Comparison of ENCODE assay signal across 7 cellular contexts in genomic region chr3:52216585-52217408, GRCh38. TPM values are rescaled to one million over a fixed set of nuclear protein-coding genes. Genes with fewer than 3 reads are reported as not detected.
DNase-seq lines count a peak whose midpoint lies in the region; FAIRE-seq lines count a peak whose summit lies in the region.

No MANE protein-coding gene starts in this region.

- H3K9me3 ChIP-seq in duodenal mucosa (ENCODE audit: control insufficient read depth in 1 of 2, low read length in 2 of 2), result no peaks in the 10 kb centered on the region
- no peaks in the 10 kb centered on the region for H3K9me3 ChIP-seq in muscle layer of colon (ENCODE audit: low read length)

- peaks cover 22 to 40% of the 10 kb centered on the region in 2 donors for H3K36me3 ChIP-seq in duodenal mucosa (ENCODE audit: control insufficient read depth in 1 of 2, insufficient read depth in 2 of 2, low read length in 2 of 2)
- H3K36me3 ChIP-seq in muscle layer of colon (ENCODE audit: insufficient read depth, low read length), result peaks cover 34% of the 10 kb centered on the region

- DNase-seq in Kasumi-1 (lab: John Stamatoyannopoulos, UW), result peak; percentile 22 to 32
- peak; percentile 80 for DNase-seq in activated CD4-positive, alpha-beta T cell treated with anti-CD3 and anti-CD28 coated beads, Interleukin-2, amount 10 ng/mL, durations not matched to agents 24 days and 14 days
- DNase-seq in urothelium cell line (ENCODE audit: low spot score), result peak; percentile 88
- DNase-seq in posterior vena cava (ENCODE audit: low spot score), result no peak
- DNase-seq in KG1 (lab: John Stamatoyannopoulos, UW), result no peak

- peaks cover 47% of the 10 kb centered on the region for H3K4me1 Mint-ChIP-seq in activated CD4-positive, alpha-beta T cell treated with anti-CD3 and anti-CD28 coated beads, Interleukin-2, amount 10 ng/mL, durations not matched to agents 24 days and 14 days

- H3K4me3 Mint-ChIP-seq in activated CD4-positive, alpha-beta T cell treated with anti-CD3 and anti-CD28 coated beads, Interleukin-2, amount 10 ng/mL, durations not matched to agents 24 days and 14 days, result peak overlapping the region; percentile 58

- H3K4me3 ChIP-seq in duodenal mucosa (ENCODE audit: low read depth in 1 of 2, low read length in 2 of 2) (peak overlapping the region; percentile 40 to 48), muscle layer of colon (ENCODE audit: low read depth in 1 of 2, low read length in 2 of 2) (no peak overlapping the region)

- peak overlapping the region; percentile 10 to 46 for H3K9ac ChIP-seq in duodenal mucosa (ENCODE audit: low read depth in 1 of 2, low read length in 2 of 2)
- H3K9ac ChIP-seq in muscle layer of colon (ENCODE audit: low read length), result no peak overlapping the region

- no peaks in the 10 kb centered on the region for H3K27me3 Mint-ChIP-seq in activated CD4-positive, alpha-beta T cell treated with anti-CD3 and anti-CD28 coated beads, Interleukin-2, amount 10 ng/mL, durations not matched to agents 24 days and 14 days

- intact Hi-C loops in activated CD4-positive, alpha-beta T cell treated with anti-CD3 and anti-CD28 coated beads, Interleukin-2, amount 10 ng/mL, durations not matched to agents 24 days and 14 days (cut with micrococcal nuclease), result no loop called here
- intact Hi-C loops in posterior vena cava (cut with DNase I), result no loop called here

- H3K36me3 Mint-ChIP-seq in activated CD4-positive, alpha-beta T cell treated with anti-CD3 and anti-CD28 coated beads, Interleukin-2, amount 10 ng/mL, durations not matched to agents 24 days and 14 days (ENCODE audit: low read depth), result peaks cover 44% of the 10 kb centered on the region

- H3K27ac Mint-ChIP-seq in activated CD4-positive, alpha-beta T cell treated with anti-CD3 and anti-CD28 coated beads, Interleukin-2, amount 10 ng/mL, durations not matched to agents 24 days and 14 days, result peak overlapping the region; percentile 85

- H3K4me1 ChIP-seq in duodenal mucosa (ENCODE audit: control insufficient read depth in 1 of 2, insufficient read depth in 2 of 2, low read length in 2 of 2), result peaks cover 36 to 52% of the 10 kb centered on the region in 2 donors
- peaks cover 17% of the 10 kb centered on the region for H3K4me1 ChIP-seq in muscle layer of colon (ENCODE audit: insufficient read depth, low read length)

- no peaks in the 10 kb centered on the region for H3K9me3 Mint-ChIP-seq in activated CD4-positive, alpha-beta T cell treated with anti-CD3 and anti-CD28 coated beads, Interleukin-2, amount 10 ng/mL, durations not matched to agents 24 days and 14 days

- peak; percentile 87 for FAIRE-seq in urothelium cell line (lab: Jason Lieb, UNC)

- H3K27me3 ChIP-seq in duodenal mucosa (ENCODE audit: control insufficient read depth in 1 of 2, insufficient read depth in 2 of 2, low read length in 2 of 2) (no peaks in the 10 kb centered on the region), muscle layer of colon (ENCODE audit: control insufficient read depth in 1 of 2, insufficient read depth in 2 of 2, low read length in 2 of 2) (no peaks in the 10 kb centered on the region)

- H3K27ac ChIP-seq in duodenal mucosa (ENCODE audit: low read depth, low read length) (peak overlapping the region; percentile 86), muscle layer of colon (ENCODE audit: low read depth, low read length) (peak overlapping the region; percentile 42)

RNA-seq across cellular contexts. Expression of gene TLR9, which starts 8.6 kb away (rescaled TPM):
- total RNA-seq in activated CD4-positive, alpha-beta T cell treated with anti-CD3 and anti-CD28 coated beads, Interleukin-2, amount 10 ng/mL, durations not matched to agents 24 days and 14 days, result 0.17 and 0.42 TPM in 2 replicates
- total RNA-seq in posterior vena cava, result under 1 TPM; 0.46 to 0.52 TPM

RNA-seq across cellular contexts. Expression of gene ALAS1, which starts 18.8 kb away (rescaled TPM):
- total RNA-seq in activated CD4-positive, alpha-beta T cell treated with anti-CD3 and anti-CD28 coated beads, Interleukin-2, amount 10 ng/mL, durations not matched to agents 24 days and 14 days, result 115 and 118 TPM in 2 replicates
- total RNA-seq in posterior vena cava, result 10 to 100 TPM; 28.5 to 31.4 TPM

RNA-seq across cellular contexts. Expression of gene TWF2, which starts 22.2 kb away (rescaled TPM):
- total RNA-seq in activated CD4-positive, alpha-beta T cell treated with anti-CD3 and anti-CD28 coated beads, Interleukin-2, amount 10 ng/mL, durations not matched to agents 24 days and 14 days, result 80.3 and 87.0 TPM in 2 replicates
- total RNA-seq in posterior vena cava, result 10 to 100 TPM; 40.0 to 51.0 TPM

RNA-seq across cellular contexts. Expression of gene PPM1M, which starts 28.8 kb away (rescaled TPM):
- 48.3 and 49.2 TPM in 2 replicates for total RNA-seq in activated CD4-positive, alpha-beta T cell treated with anti-CD3 and anti-CD28 coated beads, Interleukin-2, amount 10 ng/mL, durations not matched to agents 24 days and 14 days
- total RNA-seq in posterior vena cava, result 10 to 100 TPM; 21.1 to 28.8 TPM

Comparison
In these comparisons a context has a peak if more than half of its experiments do, and no peak if none do; other contexts are left out.
1. DNase-seq: peak in Kasumi-1 (2 of 2), activated CD4-positive, alpha-beta T cell treated with anti-CD3 and anti-CD28 coated beads, Interleukin-2, amount 10 ng/mL, durations not matched to agents 24 days and 14 days (single experiment) and urothelium cell line (single experiment); none in posterior vena cava (single experiment) and KG1 (single experiment).
2. H3K4me3 ChIP-seq: peak in duodenal mucosa (2 of 2); none in muscle layer of colon (0 of 2).